8 cellular contexts compared by ENCODE assay signal in the genomic region with DNA sequence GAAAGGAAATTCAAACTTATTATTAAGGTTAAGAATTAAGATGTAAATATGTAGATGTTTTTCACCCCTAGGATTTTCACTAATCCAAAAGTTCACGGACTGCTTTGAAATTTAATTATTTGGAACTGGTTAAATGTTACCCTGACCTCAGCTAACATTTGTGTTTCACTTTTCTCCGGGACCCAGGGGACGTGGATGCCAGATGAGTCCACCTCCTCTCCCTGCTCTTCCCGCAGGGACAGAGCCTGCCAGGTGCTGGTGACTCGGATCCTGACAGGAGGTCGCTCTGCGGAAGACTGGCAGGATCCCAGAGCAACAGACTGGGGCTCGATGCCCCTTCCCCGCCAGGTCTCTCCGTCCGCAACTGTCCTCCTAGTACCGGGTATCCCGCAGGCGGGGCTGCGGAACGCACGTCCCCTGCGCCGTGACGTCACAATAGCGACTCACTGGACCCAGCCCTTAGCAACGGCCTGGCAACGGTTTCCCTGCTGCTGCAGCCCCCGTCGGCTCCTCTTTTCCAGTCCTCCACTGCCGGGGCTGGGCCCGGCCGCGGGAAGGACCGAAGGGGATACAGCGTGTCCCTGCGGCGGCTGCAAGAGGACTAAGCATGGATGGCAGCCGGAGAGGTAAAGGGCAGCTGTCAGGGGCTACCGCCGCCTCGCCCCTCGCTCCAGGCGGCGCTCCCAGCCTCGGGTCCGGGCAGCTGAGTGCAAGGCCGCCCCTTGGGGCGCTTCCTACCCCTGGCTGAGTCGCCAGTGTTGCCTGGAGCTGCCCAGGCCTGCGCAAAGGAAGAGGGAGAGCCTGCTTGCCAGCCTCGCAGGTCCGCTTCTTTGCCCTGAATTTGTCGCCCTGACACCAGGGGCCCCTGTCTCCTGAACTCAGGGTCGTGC. TPM values are rescaled to one million over a fixed set of nuclear protein-coding genes. Genes with fewer than 3 reads are reported as not detected.
DNase-seq lines count a peak whose midpoint lies in the region; ATAC-seq and TF ChIP-seq lines count a peak whose summit lies in the region.

A gene with protein sequence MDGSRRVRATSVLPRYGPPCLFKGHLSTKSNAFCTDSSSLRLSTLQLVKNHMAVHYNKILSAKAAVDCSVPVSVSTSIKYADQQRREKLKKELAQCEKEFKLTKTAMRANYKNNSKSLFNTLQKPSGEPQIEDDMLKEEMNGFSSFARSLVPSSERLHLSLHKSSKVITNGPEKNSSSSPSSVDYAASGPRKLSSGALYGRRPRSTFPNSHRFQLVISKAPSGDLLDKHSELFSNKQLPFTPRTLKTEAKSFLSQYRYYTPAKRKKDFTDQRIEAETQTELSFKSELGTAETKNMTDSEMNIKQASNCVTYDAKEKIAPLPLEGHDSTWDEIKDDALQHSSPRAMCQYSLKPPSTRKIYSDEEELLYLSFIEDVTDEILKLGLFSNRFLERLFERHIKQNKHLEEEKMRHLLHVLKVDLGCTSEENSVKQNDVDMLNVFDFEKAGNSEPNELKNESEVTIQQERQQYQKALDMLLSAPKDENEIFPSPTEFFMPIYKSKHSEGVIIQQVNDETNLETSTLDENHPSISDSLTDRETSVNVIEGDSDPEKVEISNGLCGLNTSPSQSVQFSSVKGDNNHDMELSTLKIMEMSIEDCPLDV (plus strand): TSS at position 446 of the 890 bp plus-strand sequence. CDS start 162 bp downstream, at position 608.

- H3K9me3 ChIP-seq in T-helper 17 cell (ENCODE audit: control insufficient read depth, low read length, poor library complexity, severe bottlenecking) (no peaks in the 10 kb centered on the region), ascending aorta (no peaks in the 10 kb centered on the region), right atrium auricular region (no peaks in the 10 kb centered on the region), prostate gland (no peaks in the 10 kb centered on the region)

- H3K4me3 ChIP-seq in ascending aorta = peak within 1 kb of the TSS; percentile 90 to 97
- peak within 1 kb of the TSS; percentile 76 to 80 for H3K4me3 ChIP-seq in right atrium auricular region
- peak within 1 kb of the TSS; percentile 65 to 80 for H3K4me3 ChIP-seq in prostate gland

- ATAC-seq in HG02840 (IDR thresholded peaks at IDR 0.05; ENCODE audit: low FRiP score, unreplicated experiment) = peak; percentile 99
- peak; percentile 97 for ATAC-seq in T-helper 17 cell

- H3K36me3 ChIP-seq in ascending aorta = no peaks in the 10 kb centered on the region
- H3K36me3 ChIP-seq in right atrium auricular region = no peaks in the 10 kb centered on the region
- H3K36me3 ChIP-seq in prostate gland = no peaks in the 10 kb centered on the region

- H3K27ac ChIP-seq in ascending aorta = peak within 1 kb of the TSS; percentile 70 to 82
- peak within 1 kb of the TSS; percentile 84 to 86 for H3K27ac ChIP-seq in right atrium auricular region
- peak within 1 kb of the TSS; percentile 77 to 87 for H3K27ac ChIP-seq in prostate gland

- peaks cover 16% of the 10 kb centered on the region for H3K4me1 Mint-ChIP-seq in T-helper 17 cell

- intact Hi-C loops in ascending aorta (cut with DNase I) = loop anchor here (2.0 to 5.0 kb wide), 2 partner anchors 172 to 393 kb away; partner anchors contain the start of genes GALC and PTPN21
- intact Hi-C loops in prostate gland (cut with DNase I) = loop anchor here (5.0 to 10.0 kb wide), 3 partner anchors 167 to 441 kb away; no protein-coding TSS in a partner anchor

- TF ChIP-seq POLR2A in prostate gland (IDR thresholded peaks at IDR 0.05) = peak; percentile 86

- peak within 1 kb of the TSS; percentile 94 for H3K4me3 Mint-ChIP-seq in T-helper 17 cell

- H3K4me1 ChIP-seq in ascending aorta = peaks cover 4 to 12% of the 10 kb centered on the region in 2 donors
- peaks cover 0 to 12% of the 10 kb centered on the region in 2 donors for H3K4me1 ChIP-seq in right atrium auricular region
- no peaks in the 10 kb centered on the region for H3K4me1 ChIP-seq in prostate gland (replicated peaks)

- TF ChIP-seq CTCF in GM13977 (IDR thresholded peaks at IDR 0.05; ENCODE audit: extremely low read depth, insufficient read depth, missing control alignments) (peak; percentile 7), ascending aorta (IDR thresholded peaks at IDR 0.05) (no peak), right atrium auricular region (IDR thresholded peaks at IDR 0.05) (peak in 1 of 2 donors; percentile 15), prostate gland (IDR thresholded peaks at IDR 0.05) (peak in 2 of 4 experiments; percentile 16 to 26)

- no peaks in the 10 kb centered on the region for H3K27me3 Mint-ChIP-seq in T-helper 17 cell

- under 1% methylated on average over 28 of the region's 50 CpGs for WGBS in prostate gland

- H3K36me3 Mint-ChIP-seq in T-helper 17 cell (ENCODE audit: low read depth) = no peaks in the 10 kb centered on the region

- H3K27me3 ChIP-seq in ascending aorta (no peaks in the 10 kb centered on the region), right atrium auricular region (no peaks in the 10 kb centered on the region), prostate gland (replicated peaks; ENCODE audit: insufficient read depth) (no peaks in the 10 kb centered on the region)

- peak; percentile 83 for DNase-seq in GM13977 (ENCODE audit: low spot score)
- DNase-seq in NCI-H1436 (lab: John Stamatoyannopoulos, UW) = peak; percentile 92
- DNase-seq in T-helper 17 cell = peak; percentile 53 to 59 (median 57)
- peak; percentile 64 to 95 for DNase-seq in ascending aorta (ENCODE audit: low spot score in 2 of 2)
- peak; percentile 95 for DNase-seq in right atrium auricular region (ENCODE audit: low spot score)
- DNase-seq in prostate gland (ENCODE audit: low spot score) = peak; percentile 95
- DNase-seq in ureter (ENCODE audit: low spot score) = peak; percentile 90

- in situ Hi-C loops in GM13977 (cut with MboI; ENCODE audit: low pct_unique_long_range_greater_than_20kb, low sequenced_read_pairs, unreplicated experiment) = no loop called here

- H3K27ac Mint-ChIP-seq in T-helper 17 cell = peak within 1 kb of the TSS; percentile 92

RNA-seq across cellular contexts. Expression of the gene that starts here (rescaled TPM):
- total RNA-seq in T-helper 17 cell (1 to 10 TPM; 5.5 to 5.7 TPM), ascending aorta (1.6 TPM), right atrium auricular region (10 to 100 TPM; 22.7 to 23.9 TPM), prostate gland (10 to 100 TPM; 13.1 to 21.4 TPM), ureter (15.9 TPM)

Comparison
In these comparisons a context has a peak if more than half of its experiments do, and no peak if none do; other contexts are left out.
1. Peak in every context shown above with its lines: DNase-seq, ATAC-seq, H3K4me3 ChIP-seq and H3K27ac ChIP-seq.